1 cellular context compared by ENCODE assay signal in the genomic region with DNA sequence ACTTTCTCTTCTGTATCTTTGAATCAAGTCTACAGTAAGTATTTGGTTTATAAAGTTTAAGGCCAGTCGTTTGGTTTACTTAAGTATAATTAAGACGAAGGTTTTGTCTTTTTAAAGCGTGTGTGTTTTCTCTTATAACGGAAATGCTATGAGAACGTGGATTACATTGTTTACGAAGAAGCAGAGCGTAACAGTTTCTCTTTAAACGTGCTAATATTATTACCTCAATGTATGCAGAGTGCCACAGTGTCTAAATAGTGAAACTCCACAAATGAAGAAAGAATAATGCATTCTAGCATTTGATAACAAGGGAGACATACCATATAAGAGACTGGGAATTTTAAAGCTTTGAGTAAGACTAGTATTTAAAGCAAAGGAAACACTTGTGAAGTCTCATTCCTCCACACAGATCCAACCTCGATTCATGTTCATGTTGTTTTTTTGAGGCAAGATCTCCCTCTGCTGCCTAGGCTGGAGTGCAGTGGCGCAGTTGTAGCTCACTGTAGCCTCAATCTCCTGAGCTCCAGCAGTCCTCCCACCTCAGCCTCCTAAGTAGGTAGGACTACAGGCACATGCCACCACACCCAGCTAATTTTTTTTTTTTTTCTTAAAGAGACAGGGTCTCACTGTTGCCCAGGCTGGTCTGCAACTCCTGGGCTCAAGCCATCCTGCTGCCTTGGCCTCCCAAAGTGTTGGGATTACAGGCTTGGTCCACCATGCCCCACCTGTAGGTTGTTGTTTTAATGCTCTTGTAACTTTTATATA.
A peak's percentile ranks its signal among the peaks of the same experiment; 100 is the strongest.
TF ChIP-seq lines count a peak whose summit lies in the region.

No MANE protein-coding gene starts in this region.

TF ChIP-seq in K562, 482 proteins besides CTCF, POLR2A, EP300 and RAD21 (continued from another document and continues in another):
- TF ChIP-seq KAT8 (IDR thresholded peaks at IDR 0.05; ENCODE audit: low read depth) (no peak), KDM5B (IDR thresholded peaks at IDR 0.05; ENCODE audit: insufficient replicate concordance, low read depth, low read length) (no peak), KDM4B (IDR thresholded peaks at IDR 0.05; ENCODE audit: borderline replicate concordance in 2 of 2, low read depth in 1 of 2) (no peak), CBFA2T3 (IDR thresholded peaks at IDR 0.05) (no peak), MEF2D (tag; conservative IDR thresholded peaks at IDR 0.05; ENCODE audit: low read depth) (no peak), SMARCA5 (IDR thresholded peaks at IDR 0.05) (0 out of 2 replicates have a peak, but pooled peaks have one; percentile 63), DIDO1 (tag; IDR thresholded peaks at IDR 0.05; ENCODE audit: low read depth) (no peak), SMARCA4 (IDR thresholded peaks at IDR 0.05) (0 out of 2 replicates have a peak, but pooled peaks have one; percentile 19), NBN (IDR thresholded peaks at IDR 0.05; ENCODE audit: low read depth) (0 out of 2 replicates have a peak, but pooled peaks have one; percentile 21), ZNF830 (CRISPR knock-in tag; IDR thresholded peaks at IDR 0.05) (no peak), ZSCAN29 (IDR thresholded peaks at IDR 0.05) (no peak), ZNF76 (CRISPR knock-in tag; IDR thresholded peaks at IDR 0.05; ENCODE audit: borderline replicate concordance) (no peak), TGIF2 (CRISPR knock-in tag; IDR thresholded peaks at IDR 0.05) (no peak), HDAC3 (IDR thresholded peaks at IDR 0.05; ENCODE audit: borderline replicate concordance, partially characterized antibody) (no peak), MEF2A (IDR thresholded peaks at IDR 0.05; ENCODE audit: control insufficient read depth, low read depth, low read length) (no peak), MTA2 (IDR thresholded peaks at IDR 0.05; ENCODE audit: low read depth) (no peak), TCF7L2 (IDR thresholded peaks at IDR 0.05; ENCODE audit: low read depth, low read length) (no peak), CREM (IDR thresholded peaks at IDR 0.05; ENCODE audit: low read depth) (no peak), ESRRB (CRISPR knock-in tag; IDR thresholded peaks at IDR 0.05; ENCODE audit: borderline replicate concordance) (no peak), ZNF561 (CRISPR knock-in tag; conservative IDR thresholded peaks at IDR 0.05) (no peak), GTF2B (IDR thresholded peaks at IDR 0.05; ENCODE audit: extremely low read depth, insufficient read length) (no peak), CBFB (CRISPR knock-in tag; IDR thresholded peaks at IDR 0.05) (no peak), PHTF2 (CRISPR knock-in tag; IDR thresholded peaks at IDR 0.05) (no peak), FOS (IDR thresholded peaks at IDR 0.05; ENCODE audit: extremely low read depth, insufficient read length) (no peak), E2F5 (CRISPR knock-in tag; IDR thresholded peaks at IDR 0.05) (0 out of 2 replicates have a peak, but pooled peaks have one; percentile 37), ADNP (tag; IDR thresholded peaks at IDR 0.05) (0 out of 2 replicates have a peak, but pooled peaks have one; percentile 25), NFE2L1 (tag; IDR thresholded peaks at IDR 0.05; ENCODE audit: borderline replicate concordance, low read depth) (no peak), ZNF124 (CRISPR knock-in tag; IDR thresholded peaks at IDR 0.05) (no peak), ZC3H4 (CRISPR knock-in tag; IDR thresholded peaks at IDR 0.05; ENCODE audit: borderline replicate concordance) (no peak), COPS2 (conservative IDR thresholded peaks at IDR 0.05) (no peak), FOXA3 (CRISPR knock-in tag; conservative IDR thresholded peaks at IDR 0.05 in 1 of 2, IDR thresholded peaks at IDR 0.05 in 1 of 2) (no peak), HMBOX1 (IDR thresholded peaks at IDR 0.05) (peak; percentile 57; the same call in 1 of the 2 replicates), ZNF785 (CRISPR knock-in tag; IDR thresholded peaks at IDR 0.05) (no peak), ARID2 (IDR thresholded peaks at IDR 0.05) (peak; percentile 62; the same call in 1 of the 2 replicates), TBP (optimal IDR thresholded peaks at IDR 0.05; ENCODE audit: low read depth, low read length) (no peak), NR2C1 (IDR thresholded peaks at IDR 0.05) (no peak), NR2C1 (tag; IDR thresholded peaks at IDR 0.05) (no peak), CC2D1A (IDR thresholded peaks at IDR 0.05) (peak; percentile 43; the same call in 1 of the 2 replicates), CEBPG (CRISPR knock-in tag; IDR thresholded peaks at IDR 0.05) (no peak), CEBPG (tag; conservative IDR thresholded peaks at IDR 0.05 in 1 of 2, IDR thresholded peaks at IDR 0.05 in 1 of 2) (no peak), ZNF436 (CRISPR knock-in tag; IDR thresholded peaks at IDR 0.05) (no peak), ZNF232 (CRISPR knock-in tag; IDR thresholded peaks at IDR 0.05) (no peak), ZNF79 (CRISPR knock-in tag; IDR thresholded peaks at IDR 0.05; ENCODE audit: low read depth) (no peak), ZFP36 (IDR thresholded peaks at IDR 0.05; ENCODE audit: low read depth, low read length, partially characterized antibody) (peak; percentile 53)
- TF ChIP-seq, protein P1, sequence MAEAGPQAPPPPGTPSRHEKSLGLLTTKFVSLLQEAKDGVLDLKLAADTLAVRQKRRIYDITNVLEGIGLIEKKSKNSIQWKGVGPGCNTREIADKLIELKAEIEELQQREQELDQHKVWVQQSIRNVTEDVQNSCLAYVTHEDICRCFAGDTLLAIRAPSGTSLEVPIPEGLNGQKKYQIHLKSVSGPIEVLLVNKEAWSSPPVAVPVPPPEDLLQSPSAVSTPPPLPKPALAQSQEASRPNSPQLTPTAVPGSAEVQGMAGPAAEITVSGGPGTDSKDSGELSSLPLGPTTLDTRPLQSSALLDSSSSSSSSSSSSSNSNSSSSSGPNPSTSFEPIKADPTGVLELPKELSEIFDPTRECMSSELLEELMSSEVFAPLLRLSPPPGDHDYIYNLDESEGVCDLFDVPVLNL (CRISPR knock-in tag; IDR thresholded peaks at IDR 0.05; ENCODE audit: low read depth) = no peak
- TF ChIP-seq, protein P2, sequence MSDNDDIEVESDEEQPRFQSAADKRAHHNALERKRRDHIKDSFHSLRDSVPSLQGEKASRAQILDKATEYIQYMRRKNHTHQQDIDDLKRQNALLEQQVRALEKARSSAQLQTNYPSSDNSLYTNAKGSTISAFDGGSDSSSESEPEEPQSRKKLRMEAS (CRISPR knock-in tag; IDR thresholded peaks at IDR 0.05) = 0 out of 2 replicates have a peak, but pooled peaks have one; percentile 21
- TF ChIP-seq, protein P3, sequence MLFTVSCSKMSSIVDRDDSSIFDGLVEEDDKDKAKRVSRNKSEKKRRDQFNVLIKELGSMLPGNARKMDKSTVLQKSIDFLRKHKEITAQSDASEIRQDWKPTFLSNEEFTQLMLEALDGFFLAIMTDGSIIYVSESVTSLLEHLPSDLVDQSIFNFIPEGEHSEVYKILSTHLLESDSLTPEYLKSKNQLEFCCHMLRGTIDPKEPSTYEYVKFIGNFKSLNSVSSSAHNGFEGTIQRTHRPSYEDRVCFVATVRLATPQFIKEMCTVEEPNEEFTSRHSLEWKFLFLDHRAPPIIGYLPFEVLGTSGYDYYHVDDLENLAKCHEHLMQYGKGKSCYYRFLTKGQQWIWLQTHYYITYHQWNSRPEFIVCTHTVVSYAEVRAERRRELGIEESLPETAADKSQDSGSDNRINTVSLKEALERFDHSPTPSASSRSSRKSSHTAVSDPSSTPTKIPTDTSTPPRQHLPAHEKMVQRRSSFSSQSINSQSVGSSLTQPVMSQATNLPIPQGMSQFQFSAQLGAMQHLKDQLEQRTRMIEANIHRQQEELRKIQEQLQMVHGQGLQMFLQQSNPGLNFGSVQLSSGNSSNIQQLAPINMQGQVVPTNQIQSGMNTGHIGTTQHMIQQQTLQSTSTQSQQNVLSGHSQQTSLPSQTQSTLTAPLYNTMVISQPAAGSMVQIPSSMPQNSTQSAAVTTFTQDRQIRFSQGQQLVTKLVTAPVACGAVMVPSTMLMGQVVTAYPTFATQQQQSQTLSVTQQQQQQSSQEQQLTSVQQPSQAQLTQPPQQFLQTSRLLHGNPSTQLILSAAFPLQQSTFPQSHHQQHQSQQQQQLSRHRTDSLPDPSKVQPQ (CRISPR knock-in tag; IDR thresholded peaks at IDR 0.05; ENCODE audit: borderline replicate concordance) = no peak
- TF ChIP-seq, protein P4, sequence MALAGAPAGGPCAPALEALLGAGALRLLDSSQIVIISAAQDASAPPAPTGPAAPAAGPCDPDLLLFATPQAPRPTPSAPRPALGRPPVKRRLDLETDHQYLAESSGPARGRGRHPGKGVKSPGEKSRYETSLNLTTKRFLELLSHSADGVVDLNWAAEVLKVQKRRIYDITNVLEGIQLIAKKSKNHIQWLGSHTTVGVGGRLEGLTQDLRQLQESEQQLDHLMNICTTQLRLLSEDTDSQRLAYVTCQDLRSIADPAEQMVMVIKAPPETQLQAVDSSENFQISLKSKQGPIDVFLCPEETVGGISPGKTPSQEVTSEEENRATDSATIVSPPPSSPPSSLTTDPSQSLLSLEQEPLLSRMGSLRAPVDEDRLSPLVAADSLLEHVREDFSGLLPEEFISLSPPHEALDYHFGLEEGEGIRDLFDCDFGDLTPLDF (CRISPR knock-in tag; IDR thresholded peaks at IDR 0.05) = no peak
- TF ChIP-seq, protein P5, sequence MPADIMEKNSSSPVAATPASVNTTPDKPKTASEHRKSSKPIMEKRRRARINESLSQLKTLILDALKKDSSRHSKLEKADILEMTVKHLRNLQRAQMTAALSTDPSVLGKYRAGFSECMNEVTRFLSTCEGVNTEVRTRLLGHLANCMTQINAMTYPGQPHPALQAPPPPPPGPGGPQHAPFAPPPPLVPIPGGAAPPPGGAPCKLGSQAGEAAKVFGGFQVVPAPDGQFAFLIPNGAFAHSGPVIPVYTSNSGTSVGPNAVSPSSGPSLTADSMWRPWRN (IDR thresholded peaks at IDR 0.05; ENCODE audit: low read depth) = no peak
- TF ChIP-seq, protein P6, sequence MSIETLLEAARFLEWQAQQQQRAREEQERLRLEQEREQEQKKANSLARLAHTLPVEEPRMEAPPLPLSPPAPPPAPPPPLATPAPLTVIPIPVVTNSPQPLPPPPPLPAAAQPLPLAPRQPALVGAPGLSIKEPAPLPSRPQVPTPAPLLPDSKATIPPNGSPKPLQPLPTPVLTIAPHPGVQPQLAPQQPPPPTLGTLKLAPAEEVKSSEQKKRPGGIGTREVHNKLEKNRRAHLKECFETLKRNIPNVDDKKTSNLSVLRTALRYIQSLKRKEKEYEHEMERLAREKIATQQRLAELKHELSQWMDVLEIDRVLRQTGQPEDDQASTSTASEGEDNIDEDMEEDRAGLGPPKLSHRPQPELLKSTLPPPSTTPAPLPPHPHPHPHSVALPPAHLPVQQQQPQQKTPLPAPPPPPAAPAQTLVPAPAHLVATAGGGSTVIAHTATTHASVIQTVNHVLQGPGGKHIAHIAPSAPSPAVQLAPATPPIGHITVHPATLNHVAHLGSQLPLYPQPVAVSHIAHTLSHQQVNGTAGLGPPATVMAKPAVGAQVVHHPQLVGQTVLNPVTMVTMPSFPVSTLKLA (conservative IDR thresholded peaks at IDR 0.05) = peak; percentile 30 to 38; a peak in 1 of 4 replicates
- TF ChIP-seq, protein P7, sequence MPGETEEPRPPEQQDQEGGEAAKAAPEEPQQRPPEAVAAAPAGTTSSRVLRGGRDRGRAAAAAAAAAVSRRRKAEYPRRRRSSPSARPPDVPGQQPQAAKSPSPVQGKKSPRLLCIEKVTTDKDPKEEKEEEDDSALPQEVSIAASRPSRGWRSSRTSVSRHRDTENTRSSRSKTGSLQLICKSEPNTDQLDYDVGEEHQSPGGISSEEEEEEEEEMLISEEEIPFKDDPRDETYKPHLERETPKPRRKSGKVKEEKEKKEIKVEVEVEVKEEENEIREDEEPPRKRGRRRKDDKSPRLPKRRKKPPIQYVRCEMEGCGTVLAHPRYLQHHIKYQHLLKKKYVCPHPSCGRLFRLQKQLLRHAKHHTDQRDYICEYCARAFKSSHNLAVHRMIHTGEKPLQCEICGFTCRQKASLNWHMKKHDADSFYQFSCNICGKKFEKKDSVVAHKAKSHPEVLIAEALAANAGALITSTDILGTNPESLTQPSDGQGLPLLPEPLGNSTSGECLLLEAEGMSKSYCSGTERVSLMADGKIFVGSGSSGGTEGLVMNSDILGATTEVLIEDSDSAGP (CRISPR knock-in tag; IDR thresholded peaks at IDR 0.05) = peak; percentile 91
